32 cellular contexts compared by ENCODE assay signal in the genomic region with DNA sequence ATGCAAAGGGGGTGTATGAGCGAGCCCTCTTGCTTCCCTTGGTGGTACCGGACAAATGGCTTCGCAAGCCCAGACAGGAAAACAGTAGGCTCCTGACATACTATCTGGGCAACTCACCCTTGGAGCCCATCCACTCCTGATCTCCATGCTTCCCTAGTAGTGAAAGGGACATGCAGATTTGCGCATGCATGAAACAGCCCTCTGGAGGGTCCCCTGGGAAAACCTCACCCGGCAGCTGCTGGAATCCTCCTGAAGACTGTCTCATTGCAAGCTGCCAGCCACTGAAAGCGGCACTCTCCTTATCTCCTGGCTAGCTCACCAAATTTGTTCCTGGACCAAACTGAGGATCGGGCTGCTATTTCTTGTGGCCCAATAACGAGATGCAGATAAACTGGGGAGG. TPM values are rescaled to one million over a fixed set of nuclear protein-coding genes. Genes with fewer than 3 reads are reported as not detected.
DNase-seq lines count a peak whose midpoint lies in the region; ATAC-seq and TF ChIP-seq lines count a peak whose summit lies in the region.
"Had no signal": no experiment of that assay in that cellular context is flagged by ENCODE, and none has a peak within 500 bp of the region (broad histone marks: within the 10 kb centered on the region; RNA-seq: fewer than 3 reads in every experiment).

No MANE protein-coding gene starts in this region.

- H3K36me3 ChIP-seq in BE2C (no peaks in the 10 kb centered on the region), endodermal cell (ENCODE audit: control insufficient read depth, insufficient read depth, low read length) (peaks cover 25% of the 10 kb centered on the region)
- H3K36me3 ChIP-seq: gastroesophageal sphincter, neutrophil, sigmoid colon had no signal

- ATAC-seq in HG02623 (IDR thresholded peaks at IDR 0.05; ENCODE audit: unreplicated experiment) = no peak
- ATAC-seq: activated CD8-positive, alpha-beta T cell treated with anti-CD3 and anti-CD28 coated beads, Interleukin-2, amount 10 ng/mL, durations not matched to agents 7 days and 5 days; gastroesophageal sphincter; stimulated activated memory B cell treated with anti-CD40 and anti-IgM and Interleukin-4, amounts not matched to agents 10 μg/mL and 1 μg/mL and 100 μg/mL, for 72 hours; T-helper 17 cell had no signal

- no peak overlapping the region for H3K9ac ChIP-seq in endodermal cell (ENCODE audit: extremely low read depth, low read length, poor library complexity, severe bottlenecking)
- H3K9ac ChIP-seq: SK-N-SH had no signal

- H3K4me1 Mint-ChIP-seq in endodermal cell = no peaks in the 10 kb centered on the region

- no peaks in the 10 kb centered on the region for H3K27me3 Mint-ChIP-seq in endodermal cell (ENCODE audit: insufficient read depth)
- H3K27me3 Mint-ChIP-seq: central memory CD8-positive, alpha-beta T cell; stimulated activated memory B cell treated with anti-CD40 and anti-IgM and Interleukin-4, amounts not matched to agents 10 μg/mL and 1 μg/mL and 100 μg/mL, for 72 hours; T-helper 17 cell had no signal

- H3K4me3 ChIP-seq in BE2C (ENCODE audit: low read depth, low read length) = no peak overlapping the region
- H3K4me3 ChIP-seq in endodermal cell (ENCODE audit: low read length) = peak overlapping the region; percentile 62
- H3K4me3 ChIP-seq: gastroesophageal sphincter, MG63, sigmoid colon had no signal

- H3K9me3 ChIP-seq in BE2C = peaks cover 2% of the 10 kb centered on the region
- peaks cover 83% of the 10 kb centered on the region for H3K9me3 ChIP-seq in endodermal cell (ENCODE audit: control insufficient read depth, low read length)
- H3K9me3 ChIP-seq: MG63, sigmoid colon had no signal

- TF ChIP-seq CTCF in BE2C (IDR thresholded peaks at IDR 0.05; ENCODE audit: low read depth, low read length) = no peak
- no peak for TF ChIP-seq CTCF in endodermal cell (conservative IDR thresholded peaks at IDR 0.05)

- H3K27me3 ChIP-seq in BE2C (no peaks in the 10 kb centered on the region), endodermal cell (ENCODE audit: control insufficient read depth, insufficient read depth, low read length, poor library complexity, severe bottlenecking) (no peaks in the 10 kb centered on the region)
- H3K27me3 ChIP-seq: gastroesophageal sphincter, MG63, neutrophil, sigmoid colon had no signal

- no peak overlapping the region for H3K4me3 Mint-ChIP-seq in endodermal cell
- H3K4me3 Mint-ChIP-seq: activated CD8-positive, alpha-beta T cell treated with anti-CD3 and anti-CD28 coated beads, Interleukin-2, amount 10 ng/mL, durations not matched to agents 7 days and 5 days; CD14-positive monocyte; central memory CD8-positive, alpha-beta T cell; stimulated activated memory B cell treated with anti-CD40 and anti-IgM and Interleukin-4, amounts not matched to agents 10 μg/mL and 1 μg/mL and 100 μg/mL, for 72 hours; T-helper 17 cell had no signal

- 98 to 100% methylated on average over 5 to 8 of the region's 8 CpGs for WGBS in endodermal cell (ENCODE audit: insufficient coverage in 1 of 2, insufficient read length in 1 of 2), 2 experiments

- no peak overlapping the region for H3K27ac ChIP-seq in endodermal cell (ENCODE audit: low read depth, low read length)
- H3K27ac ChIP-seq: gastroesophageal sphincter, neutrophil, sigmoid colon had no signal

- H3K4me1 ChIP-seq in BE2C (no peaks in the 10 kb centered on the region; the same call in 1 of the 2 replicates), endodermal cell (ENCODE audit: control insufficient read depth, insufficient read depth, low read length) (no peaks in the 10 kb centered on the region)
- H3K4me1 ChIP-seq: gastroesophageal sphincter had no signal

- H3K9me3 Mint-ChIP-seq in endodermal cell = peaks cover 58% of the 10 kb centered on the region
- H3K9me3 Mint-ChIP-seq: central memory CD8-positive, alpha-beta T cell had no signal

- peaks cover 50% of the 10 kb centered on the region for H3K36me3 Mint-ChIP-seq in endodermal cell (ENCODE audit: low read depth)

- DNase-seq in BE2C (peak; percentile 80), D341Med (ENCODE audit: low spot score) (peak; percentile 27), NCI-H2171 treated with DMSO at 0.1 percent for 48 hours (lab: John Stamatoyannopoulos, UW) (peak; percentile 89), endodermal cell (no peak), activated T-cell treated with anti-CD3 and anti-CD28 coated beads for 4 hours (no peak)
- no peak for DNase-seq in activated CD4-positive, alpha-beta T cell treated with anti-CD3 and anti-CD28 coated beads, Interleukin-2, amount 50 U/mL, for 48 hours
- DNase-seq: activated CD4-positive, CD25-positive, alpha-beta regulatory T cell treated with anti-CD3 and anti-CD28 coated beads, Interleukin-2, amount 50 U/mL, for 72 hours; activated CD8-positive, alpha-beta T cell treated with anti-CD3 and anti-CD28 coated beads, Interleukin-2, amount 10 ng/mL, durations not matched to agents 7 days and 5 days; activated gamma-delta T cell; H7; KBM-7; mesendoderm; MG63; NCI-H1105 treated with DMSO at 0.1 percent for 48 hours; NCI-H2081; NCI-H748 treated with DMSO at 0.1 percent for 48 hours; sigmoid colon; SK-N-SH; stimulated activated CD4-positive, alpha-beta T cell treated with anti-CD3 and anti-CD28 coated beads, Interleukin-4, amount 100 ng/mL, for 4 hours; T-helper 17 cell had no signal

- no peak overlapping the region for H3K27ac Mint-ChIP-seq in endodermal cell
- H3K27ac Mint-ChIP-seq: activated CD8-positive, alpha-beta T cell treated with anti-CD3 and anti-CD28 coated beads, Interleukin-2, amount 10 ng/mL, durations not matched to agents 7 days and 5 days; stimulated activated memory B cell treated with anti-CD40 and anti-IgM and Interleukin-4, amounts not matched to agents 10 μg/mL and 1 μg/mL and 100 μg/mL, for 72 hours; T-helper 17 cell had no signal

RNA-seq across cellular contexts. Expression of gene ZNF169, which starts 10.2 kb away (rescaled TPM):
- polyA plus RNA-seq in BE2C (2012; ENCODE audit: insufficient read depth, insufficient read length, low read depth) = 2.5 TPM
- total RNA-seq in endodermal cell = 1 to 10 TPM; 7.7 to 7.8 TPM
- 4.2 TPM for polyA plus RNA-seq in endodermal cell (2013, experiment 1 of 2)
- polyA plus RNA-seq in endodermal cell (2013, experiment 2 of 2) = 5.8 TPM

RNA-seq across cellular contexts. Expression of gene NUTM2F, which starts 59.2 kb away (rescaled TPM):
- 1.3 TPM for polyA plus RNA-seq in BE2C (2012; ENCODE audit: insufficient read depth, insufficient read length, low read depth)
- total RNA-seq in endodermal cell = not detected
- 0.14 TPM for polyA plus RNA-seq in endodermal cell (2013, experiment 1 of 2)
- not detected for polyA plus RNA-seq in endodermal cell (2013, experiment 2 of 2)
- total RNA-seq: activated CD8-positive, alpha-beta T cell treated with anti-CD3 and anti-CD28 coated beads, Interleukin-2, amount 10 ng/mL, durations not matched to agents 7 days and 5 days; dermis microvascular lymphatic vessel endothelial cell; G401; gastroesophageal sphincter; HT1080; posterior vena cava; RPMI7951; sigmoid colon; T-helper 17 cell; ureter had no signal
- polyA plus RNA-seq: CD14-positive monocyte, sigmoid colon, SK-N-SH had no signal

Comparison
In these comparisons a context has a peak if more than half of its experiments do, and no peak if none do; other contexts are left out.
1. DNase-seq: peak in BE2C (single experiment), D341Med (single experiment) and NCI-H2171 treated with DMSO at 0.1 percent for 48 hours (single experiment); none in endodermal cell (single experiment), activated CD4-positive, alpha-beta T cell treated with anti-CD3 and anti-CD28 coated beads, Interleukin-2, amount 50 U/mL, for 48 hours (0 of 2) and activated T-cell treated with anti-CD3 and anti-CD28 coated beads for 4 hours (single experiment).